ENCODE assay signal across 22 cellular contexts in genomic region chr7:113371376-113372043, GRCh38.
DNase-seq lines count a peak whose midpoint lies in the region; ATAC-seq, FAIRE-seq and TF ChIP-seq lines count a peak whose summit lies in the region.
"Had no signal": no experiment of that assay in that cellular context is flagged by ENCODE, and none has a peak within 500 bp of the region (broad histone marks: within the 10 kb centered on the region; RNA-seq: fewer than 3 reads in every experiment).

No MANE protein-coding gene starts in this region.

- no peak overlapping the region for H3K4me3 Mint-ChIP-seq in endodermal cell
- H3K4me3 Mint-ChIP-seq in stimulated activated naive B cell treated with anti-CD40 and anti-IgM and Interleukin-4, amounts not matched to agents 10 μg/mL and 1 μg/mL and 100 μg/mL, for 72 hours: no peak overlapping the region
- H3K4me3 Mint-ChIP-seq: activated CD4-positive, alpha-beta T cell treated with anti-CD3 and anti-CD28 coated beads for 36 hours; natural killer cell had no signal

- no peak overlapping the region for H3K27ac ChIP-seq in ovary
- H3K27ac ChIP-seq in endodermal cell (ENCODE audit: low read depth, low read length): no peak overlapping the region
- H3K27ac ChIP-seq: colonic mucosa, uterus had no signal

- DNase-seq in AG10803 (ENCODE audit: low read depth): peak; percentile 1
- DNase-seq in RPMI7951 (ENCODE audit: low read depth): peak; percentile 20
- DNase-seq in bronchial epithelial cell (ENCODE audit: low read depth): peak; percentile 18
- peak in 3 of 5 donors; percentile 15 to 38 (median 31) for DNase-seq in ovary
- DNase-seq in endodermal cell: no peak
- DNase-seq in germinal center (ENCODE audit: low spot score): no peak
- no peak for DNase-seq in NCI-H1105 treated with DMSO at 0.1 percent for 48 hours (lab: John Stamatoyannopoulos, UW)
- no peak for DNase-seq in stimulated activated naive B cell treated with anti-CD40 and anti-IgM and Interleukin-4, amounts not matched to agents 10 μg/mL and 1 μg/mL and 100 μg/mL, for 72 hours
- DNase-seq: activated CD4-positive, alpha-beta T cell treated with anti-CD3 and anti-CD28 coated beads for 36 hours; amygdala; CD4-positive, CD25-positive, alpha-beta regulatory T cell; colonic mucosa; DMS79 treated with DMSO at 0.1 percent for 48 hours; mesenchymal stem cell; natural killer cell; NCI-H146; stimulated activated CD4-positive, alpha-beta T cell treated with anti-CD3 and anti-CD28 coated beads, Interleukin-4, amount 100 ng/mL, for 1 hour; uterus had no signal

- H3K9me3 ChIP-seq in ovary: no peaks in the 10 kb centered on the region
- no peaks in the 10 kb centered on the region for H3K9me3 ChIP-seq in endodermal cell (ENCODE audit: control insufficient read depth, low read length)
- H3K9me3 ChIP-seq: colonic mucosa, prostate gland, uterus had no signal

- no peaks in the 10 kb centered on the region for H3K36me3 Mint-ChIP-seq in endodermal cell (ENCODE audit: low read depth)
- no peaks in the 10 kb centered on the region for H3K36me3 Mint-ChIP-seq in stimulated activated naive B cell treated with anti-CD40 and anti-IgM and Interleukin-4, amounts not matched to agents 10 μg/mL and 1 μg/mL and 100 μg/mL, for 72 hours
- H3K36me3 Mint-ChIP-seq: CD4-positive, CD25-positive, alpha-beta regulatory T cell; natural killer cell had no signal

- no peak overlapping the region for H3K27ac Mint-ChIP-seq in endodermal cell
- H3K27ac Mint-ChIP-seq in stimulated activated naive B cell treated with anti-CD40 and anti-IgM and Interleukin-4, amounts not matched to agents 10 μg/mL and 1 μg/mL and 100 μg/mL, for 72 hours: no peak overlapping the region
- H3K27ac Mint-ChIP-seq: activated CD4-positive, alpha-beta T cell treated with anti-CD3 and anti-CD28 coated beads for 36 hours; CD4-positive, CD25-positive, alpha-beta regulatory T cell; natural killer cell had no signal

- H3K4me3 ChIP-seq in AG10803 (ENCODE audit: low read length): no peak overlapping the region
- H3K4me3 ChIP-seq in bronchial epithelial cell (ENCODE audit: low read depth, low read length): no peak overlapping the region
- no peak overlapping the region for H3K4me3 ChIP-seq in ovary
- H3K4me3 ChIP-seq in endodermal cell (ENCODE audit: low read length): no peak overlapping the region
- H3K4me3 ChIP-seq: colonic mucosa, prostate gland, smooth muscle cell, uterus had no signal

- H3K27me3 Mint-ChIP-seq in endodermal cell (ENCODE audit: insufficient read depth): peaks cover 55% of the 10 kb centered on the region
- no peaks in the 10 kb centered on the region for H3K27me3 Mint-ChIP-seq in stimulated activated naive B cell treated with anti-CD40 and anti-IgM and Interleukin-4, amounts not matched to agents 10 μg/mL and 1 μg/mL and 100 μg/mL, for 72 hours
- H3K27me3 Mint-ChIP-seq: CD4-positive, CD25-positive, alpha-beta regulatory T cell had no signal

- no peak for TF ChIP-seq CTCF in AG10803 (conservative IDR thresholded peaks at IDR 0.05; ENCODE audit: low read length)
- no peak for TF ChIP-seq CTCF in bronchial epithelial cell (IDR thresholded peaks at IDR 0.05; ENCODE audit: insufficient read depth, low read length, severe bottlenecking)
- no peak for TF ChIP-seq CTCF in ovary (IDR thresholded peaks at IDR 0.05)
- no peak for TF ChIP-seq CTCF in endodermal cell (conservative IDR thresholded peaks at IDR 0.05)

- no peak for TF ChIP-seq POLR2A in ovary (IDR thresholded peaks at IDR 0.05)

- no peaks in the 10 kb centered on the region for H3K4me1 Mint-ChIP-seq in endodermal cell
- no peaks in the 10 kb centered on the region for H3K4me1 Mint-ChIP-seq in stimulated activated naive B cell treated with anti-CD40 and anti-IgM and Interleukin-4, amounts not matched to agents 10 μg/mL and 1 μg/mL and 100 μg/mL, for 72 hours
- H3K4me1 Mint-ChIP-seq: activated CD4-positive, alpha-beta T cell treated with anti-CD3 and anti-CD28 coated beads for 36 hours; CD4-positive, CD25-positive, alpha-beta regulatory T cell; natural killer cell had no signal

- no peaks in the 10 kb centered on the region for H3K27me3 ChIP-seq in bronchial epithelial cell (ENCODE audit: control insufficient read depth, insufficient read depth, low read length)
- H3K27me3 ChIP-seq in ovary: no peaks in the 10 kb centered on the region
- H3K27me3 ChIP-seq in endodermal cell (ENCODE audit: control insufficient read depth, insufficient read depth, low read length, poor library complexity, severe bottlenecking): peaks cover 28% of the 10 kb centered on the region
- H3K27me3 ChIP-seq: colonic mucosa, uterus had no signal

- H3K36me3 ChIP-seq in bronchial epithelial cell (ENCODE audit: control insufficient read depth, insufficient read depth, low read length) (no peaks in the 10 kb centered on the region), ovary (no peaks in the 10 kb centered on the region), endodermal cell (ENCODE audit: control insufficient read depth, insufficient read depth, low read length) (no peaks in the 10 kb centered on the region)
- H3K36me3 ChIP-seq: colonic mucosa, prostate gland, uterus had no signal

- FAIRE-seq in bronchial epithelial cell (lab: Jason Lieb, UNC): peak; percentile 18
- FAIRE-seq: frontal cortex had no signal

- ATAC-seq in stimulated activated naive B cell treated with anti-CD40 and anti-IgM and Interleukin-4, amounts not matched to agents 10 μg/mL and 1 μg/mL and 100 μg/mL, for 72 hours (replicated peaks): no peak
- ATAC-seq: activated CD4-positive, alpha-beta T cell treated with anti-CD3 and anti-CD28 coated beads for 36 hours; natural killer cell; Panc1 had no signal

- intact Hi-C loops in ovary (cut with DNase I): no loop called here

- no peak for TF ChIP-seq EP300 in ovary (IDR thresholded peaks at IDR 0.05)

- H3K9ac ChIP-seq in endodermal cell (ENCODE audit: extremely low read depth, low read length, poor library complexity, severe bottlenecking): no peak overlapping the region

- 16 to 43% (median 29%) methylated on average over 4 of the region's 4 CpGs for WGBS in ovary, 3 donors
- WGBS in endodermal cell (ENCODE audit: insufficient coverage in 1 of 2, insufficient read length in 1 of 2), 2 experiments: 89 to 91% methylated on average over 3 to 4 of the region's 4 CpGs

- no peaks in the 10 kb centered on the region for H3K9me3 Mint-ChIP-seq in endodermal cell
- no peaks in the 10 kb centered on the region for H3K9me3 Mint-ChIP-seq in stimulated activated naive B cell treated with anti-CD40 and anti-IgM and Interleukin-4, amounts not matched to agents 10 μg/mL and 1 μg/mL and 100 μg/mL, for 72 hours

- H3K4me1 ChIP-seq in ovary (ENCODE audit: insufficient read depth): peaks cover 2% of the 10 kb centered on the region
- H3K4me1 ChIP-seq in endodermal cell (ENCODE audit: control insufficient read depth, insufficient read depth, low read length): no peaks in the 10 kb centered on the region
- H3K4me1 ChIP-seq: colonic mucosa, prostate gland, uterus had no signal

Comparison
In these comparisons a context has a peak if more than half of its experiments do, and no peak if none do; other contexts are left out.
1. DNase-seq: peak in AG10803 (single experiment), RPMI7951 (single experiment), bronchial epithelial cell (single experiment) and ovary (3 of 5); none in endodermal cell (single experiment), germinal center (single experiment), NCI-H1105 treated with DMSO at 0.1 percent for 48 hours (single experiment) and stimulated activated naive B cell treated with anti-CD40 and anti-IgM and Interleukin-4, amounts not matched to agents 10 μg/mL and 1 μg/mL and 100 μg/mL, for 72 hours (single experiment).